Comparison of ENCODE assay signal across 17 cellular contexts in genomic region chr17:43010667-43011308, GRCh38. TPM values are rescaled to one million over a fixed set of nuclear protein-coding genes. Genes with fewer than 3 reads are reported as not detected.
DNase-seq lines count a peak whose midpoint lies in the region; ATAC-seq and TF ChIP-seq lines count a peak whose summit lies in the region.
"Had no signal": no experiment of that assay in that cellular context is flagged by ENCODE, and none has a peak within 500 bp of the region (broad histone marks: within the 10 kb centered on the region; RNA-seq: fewer than 3 reads in every experiment).

No MANE protein-coding gene starts in this region.

- H3K9me3 ChIP-seq in mammary epithelial cell (replicated peaks; ENCODE audit: insufficient read depth, low read length): no peaks in the 10 kb centered on the region
- H3K9me3 ChIP-seq: thoracic aorta had no signal

- intact Hi-C loops in Calu3 (cut with micrococcal nuclease; ENCODE audit: unreplicated experiment) (no loop called here), mammary epithelial cell (cut with micrococcal nuclease) (no loop called here)

- no peak for ATAC-seq in GM18867 (IDR thresholded peaks at IDR 0.05; ENCODE audit: unreplicated experiment)
- ATAC-seq: CD8-positive, alpha-beta T cell; naive thymus-derived CD8-positive, alpha-beta T cell had no signal

- CTCF ChIA-PET in Calu3 (lab: Charles Lee) (interaction anchor here (0.6 to 1.8 kb wide), 8 partner anchors 9 to 358 kb away, joined by 3 to 15 read pairs (median 4); partner anchors contain the start of genes BRCA1, RPL27 and VAT1), mammary epithelial cell (lab: Charles Lee; ENCODE audit: low non-redundant PET) (no interaction called here)

- no peak overlapping the region for H2AFZ ChIP-seq in mammary epithelial cell (ENCODE audit: low read depth, low read length)

- peaks cover 12% of the 10 kb centered on the region for H3K4me1 ChIP-seq in mammary epithelial cell (ENCODE audit: insufficient read depth, low read length)

- H3K9me3 Mint-ChIP-seq in Calu3 (ENCODE audit: low read depth, unreplicated experiment): no peaks in the 10 kb centered on the region
- H3K9me3 Mint-ChIP-seq in neural crest cell: no peaks in the 10 kb centered on the region
- no peaks in the 10 kb centered on the region for H3K9me3 Mint-ChIP-seq in osteocyte (ENCODE audit: unreplicated experiment)
- H3K9me3 Mint-ChIP-seq: CD8-positive, alpha-beta T cell; naive thymus-derived CD8-positive, alpha-beta T cell had no signal

- H3K9ac ChIP-seq in mammary epithelial cell (ENCODE audit: insufficient read depth, low read length): no peak overlapping the region

- in situ Hi-C loops in mammary epithelial cell (cut with MboI; ENCODE audit: low sequenced_read_pairs in 2 of 2): loop anchor here in 1 of 2 donors (25.0 kb wide), 1 partner anchor 302 kb away; no protein-coding TSS in a partner anchor

- no peaks in the 10 kb centered on the region for H3K27me3 ChIP-seq in mammary epithelial cell (ENCODE audit: insufficient read depth, low read length)

- dilution Hi-C loops in mammary epithelial cell (cut with HindIII; ENCODE audit: low sequenced_read_pairs): no loop called here

- H3K4me2 ChIP-seq in mammary epithelial cell (ENCODE audit: insufficient read depth, low read depth, low read length): no peak overlapping the region

- H3K27me3 Mint-ChIP-seq in Calu3 (ENCODE audit: unreplicated experiment): no peaks in the 10 kb centered on the region
- no peaks in the 10 kb centered on the region for H3K27me3 Mint-ChIP-seq in neural crest cell (ENCODE audit: low read depth)
- H3K27me3 Mint-ChIP-seq in osteocyte (ENCODE audit: unreplicated experiment): no peaks in the 10 kb centered on the region
- H3K27me3 Mint-ChIP-seq: naive thymus-derived CD8-positive, alpha-beta T cell had no signal

- H3K27ac Mint-ChIP-seq in Calu3 (ENCODE audit: unreplicated experiment): peak overlapping the region; percentile 88
- peak overlapping the region; percentile 31 for H3K27ac Mint-ChIP-seq in neural crest cell (ENCODE audit: unreplicated experiment)
- no peak overlapping the region for H3K27ac Mint-ChIP-seq in osteocyte (ENCODE audit: unreplicated experiment)
- H3K27ac Mint-ChIP-seq: CD8-positive, alpha-beta T cell had no signal

- no peak overlapping the region for H3K27ac ChIP-seq in mammary epithelial cell (ENCODE audit: insufficient read depth, low read depth, low read length)
- H3K27ac ChIP-seq: thoracic aorta had no signal

- DNase-seq in Calu3 (peak; percentile 86), M059J (ENCODE audit: low read depth) (peak; percentile 48), mammary epithelial cell (peak; percentile 44), neural crest cell (ENCODE audit: low read depth, low spot score) (no peak), NCI-H82 treated with DMSO at 0.1 percent for 48 hours (lab: John Stamatoyannopoulos, UW; ENCODE audit: unreplicated experiment) (no peak), ureter (ENCODE audit: low spot score) (no peak), osteocyte (ENCODE audit: extremely low spot score, unreplicated experiment) (no peak)
- DNase-seq: activated CD8-positive, alpha-beta memory T cell treated with anti-CD3 and anti-CD28 coated beads for 24 hours; CD8-positive, alpha-beta T cell; GDM1; GOT3; MM.1S; naive thymus-derived CD8-positive, alpha-beta T cell; NCI-H345 had no signal

- H3K4me3 Mint-ChIP-seq in Calu3 (ENCODE audit: low read depth, unreplicated experiment) (peak overlapping the region; percentile 45), neural crest cell (no peak overlapping the region), osteocyte (ENCODE audit: unreplicated experiment) (no peak overlapping the region)
- H3K4me3 Mint-ChIP-seq: CD8-positive, alpha-beta T cell had no signal

- peaks cover 21% of the 10 kb centered on the region for H3K4me1 Mint-ChIP-seq in Calu3 (ENCODE audit: low read depth, unreplicated experiment)
- peaks cover 23% of the 10 kb centered on the region for H3K4me1 Mint-ChIP-seq in neural crest cell
- peaks cover 27% of the 10 kb centered on the region for H3K4me1 Mint-ChIP-seq in osteocyte (ENCODE audit: unreplicated experiment)

- 97% methylated on average over 5 of the region's 5 CpGs for WGBS in mammary epithelial cell (ENCODE audit: low coverage, missing lambda C conversion rate)

- no TSS peak for BruUV-seq in Calu3 (replicated peaks; lab: Mats Ljungman, UMichigan)
- no TSS peak for BruUV-seq in mammary epithelial cell (replicated peaks; lab: Mats Ljungman, UMichigan)

- H3K36me3 Mint-ChIP-seq in Calu3 (ENCODE audit: insufficient read depth, unreplicated experiment) (peaks cover 58% of the 10 kb centered on the region), neural crest cell (ENCODE audit: low read depth) (no peaks in the 10 kb centered on the region), osteocyte (ENCODE audit: unreplicated experiment) (peaks cover 19% of the 10 kb centered on the region)

- H3K79me2 ChIP-seq in mammary epithelial cell (ENCODE audit: insufficient read depth, low read length): no peaks in the 10 kb centered on the region

- no peak for TF ChIP-seq CTCF in Calu3 (IDR thresholded peaks at IDR 0.05; ENCODE audit: unreplicated experiment)
- no peak for TF ChIP-seq CTCF in mammary epithelial cell (conservative IDR thresholded peaks at IDR 0.05 in 1 of 2, IDR thresholded peaks at IDR 0.05 in 1 of 2; ENCODE audit: extremely low read depth in 1 of 2, insufficient read depth in 1 of 2, low read depth in 1 of 2, low read length in 2 of 2)
- TF ChIP-seq CTCF in neural crest cell (conservative IDR thresholded peaks at IDR 0.05): no peak
- no peak for TF ChIP-seq CTCF in osteocyte (IDR thresholded peaks at IDR 0.05)

- H3K36me3 ChIP-seq in mammary epithelial cell (ENCODE audit: insufficient read depth, low read length): no peaks in the 10 kb centered on the region

- H4K20me1 ChIP-seq in mammary epithelial cell (ENCODE audit: insufficient read depth, low read length): no peaks in the 10 kb centered on the region

- no peak overlapping the region for H3K4me3 ChIP-seq in mammary epithelial cell (replicated peaks in 1 of 3; ENCODE audit: insufficient read depth in 1 of 3, low read depth in 2 of 3, low read length in 3 of 3)
- H3K4me3 ChIP-seq: coronary artery, thoracic aorta had no signal

RNA-seq across cellular contexts. Expression of gene IFI35, which starts 4.2 kb away (rescaled TPM):
- total RNA-seq in Calu3 (2022) (98.6 and 195 TPM in 2 replicates), mammary epithelial cell (1 to 10 TPM; 6.7 to 7.3 TPM), neural crest cell (0.91 and 1.3 TPM in 2 replicates), ureter (30.5 TPM), osteocyte (34.4 and 41.6 TPM in 2 replicates)
- total RNA-seq in M059J (2014; rRNA removed; shearing (Covaris generic)): 206 and 256 TPM in 2 replicates
- polyA plus RNA-seq in mammary epithelial cell: 8.3 TPM
- 12.2 TPM for polyA minus RNA-seq in mammary epithelial cell

RNA-seq across cellular contexts. Expression of gene VAT1, which starts 11.4 kb away (rescaled TPM):
- total RNA-seq in Calu3 (2022) (149 and 156 TPM in 2 replicates), mammary epithelial cell (100 to 1,000 TPM; 196 to 230 TPM), neural crest cell (112 and 115 TPM in 2 replicates), ureter (128 TPM), osteocyte (439 and 505 TPM in 2 replicates)
- 72.4 and 72.7 TPM in 2 replicates for total RNA-seq in M059J (2014; rRNA removed; shearing (Covaris generic))
- 149 TPM for polyA plus RNA-seq in mammary epithelial cell
- 385 TPM for polyA minus RNA-seq in mammary epithelial cell

RNA-seq across cellular contexts. Expression of gene RPL27, which starts 12.6 kb away (rescaled TPM):
- total RNA-seq in Calu3 (2022) (1,193 and 1,292 TPM in 2 replicates), mammary epithelial cell (1,000 to 10,000 TPM in 1 of 2 donors, 100 to 1,000 TPM in 1; 634 to 1,021 TPM), neural crest cell (1,045 and 1,183 TPM in 2 replicates), ureter (1,133 TPM), osteocyte (956 and 1,010 TPM in 2 replicates)
- total RNA-seq in M059J (2014; rRNA removed; shearing (Covaris generic)): 982 and 1,027 TPM in 2 replicates
- 3,340 TPM for polyA plus RNA-seq in mammary epithelial cell
- 1,201 TPM for polyA minus RNA-seq in mammary epithelial cell

RNA-seq across cellular contexts. Expression of gene RND2, which starts 14.2 kb away (rescaled TPM):
- total RNA-seq in Calu3 (2022) (0.15 and 0.40 TPM in 2 replicates), mammary epithelial cell (under 1 TPM; 0.17 to 0.85 TPM), neural crest cell (15.3 and 17.8 TPM in 2 replicates), ureter (3.0 TPM), osteocyte (0.91 and 1.5 TPM in 2 replicates)
- 0.20 and 0.22 TPM in 2 replicates for total RNA-seq in M059J (2014; rRNA removed; shearing (Covaris generic))
- polyA plus RNA-seq in mammary epithelial cell: 0.20 TPM
- polyA minus RNA-seq in mammary epithelial cell: not detected

RNA-seq across cellular contexts. Expression of gene RUNDC1, which starts 30.4 kb away (rescaled TPM):
- total RNA-seq in Calu3 (2022): 32.8 and 35.4 TPM in 2 replicates
- total RNA-seq in M059J (2014; rRNA removed; shearing (Covaris generic)): 5.7 and 11.4 TPM in 2 replicates
- total RNA-seq in mammary epithelial cell: 10 to 100 TPM; 14.5 to 16.2 TPM
- polyA plus RNA-seq in mammary epithelial cell: 12.6 TPM
- 12.5 TPM for polyA minus RNA-seq in mammary epithelial cell
- 15.9 and 16.5 TPM in 2 replicates for total RNA-seq in neural crest cell
- total RNA-seq in ureter: 24.7 TPM
- total RNA-seq in osteocyte: 11.7 and 12.5 TPM in 2 replicates

Comparison
In these comparisons a context has a peak if more than half of its experiments do, and no peak if none do; other contexts are left out.
1. DNase-seq: peak in Calu3 (single experiment), M059J (single experiment) and mammary epithelial cell (single experiment); none in neural crest cell (single experiment), NCI-H82 treated with DMSO at 0.1 percent for 48 hours (single experiment), ureter (single experiment) and osteocyte (single experiment).